Comparison of ENCODE assay signal across 1 cellular context in the genomic region with DNA sequence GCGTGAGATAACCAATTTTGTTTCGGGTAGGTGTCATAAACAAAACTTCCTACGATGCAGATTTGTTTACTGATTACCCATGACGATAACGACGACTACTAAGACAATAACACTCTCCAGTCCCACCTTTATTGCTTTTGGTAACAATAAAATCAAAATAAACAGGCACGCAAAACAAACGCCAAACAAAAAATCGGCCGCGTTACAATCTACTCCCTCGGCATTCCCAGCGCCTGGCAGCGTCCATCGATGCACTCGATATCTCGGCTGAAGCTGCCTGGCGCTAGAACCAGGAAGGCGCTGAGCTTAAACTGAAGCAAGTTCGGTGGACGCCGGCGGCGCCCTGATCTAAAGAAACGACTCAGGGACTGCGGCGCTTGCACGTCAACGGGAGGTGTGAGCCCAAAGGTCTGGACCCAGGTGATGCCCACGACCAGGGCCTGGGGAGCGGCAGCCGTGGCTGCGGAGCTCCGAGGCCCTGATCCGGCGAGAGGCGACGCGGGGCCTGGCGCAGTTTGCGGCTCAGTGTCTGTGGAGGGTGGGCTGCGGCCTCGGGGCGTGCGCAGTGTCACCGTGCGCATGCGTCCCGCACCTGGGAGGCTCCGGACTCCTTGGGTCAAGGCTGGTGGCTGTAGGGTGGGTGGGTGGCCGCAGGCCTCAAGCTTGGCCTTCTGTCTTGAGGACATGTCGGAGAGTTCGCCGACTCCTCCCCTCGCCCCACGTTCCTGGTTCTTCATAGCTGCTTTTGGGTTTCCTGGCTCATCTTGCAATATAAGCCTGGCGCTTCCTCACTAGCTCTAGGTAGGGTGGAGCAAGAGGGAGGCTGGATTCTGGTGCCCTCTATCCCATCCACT.
TF ChIP-seq lines count a peak whose summit lies in the region.

A gene with protein sequence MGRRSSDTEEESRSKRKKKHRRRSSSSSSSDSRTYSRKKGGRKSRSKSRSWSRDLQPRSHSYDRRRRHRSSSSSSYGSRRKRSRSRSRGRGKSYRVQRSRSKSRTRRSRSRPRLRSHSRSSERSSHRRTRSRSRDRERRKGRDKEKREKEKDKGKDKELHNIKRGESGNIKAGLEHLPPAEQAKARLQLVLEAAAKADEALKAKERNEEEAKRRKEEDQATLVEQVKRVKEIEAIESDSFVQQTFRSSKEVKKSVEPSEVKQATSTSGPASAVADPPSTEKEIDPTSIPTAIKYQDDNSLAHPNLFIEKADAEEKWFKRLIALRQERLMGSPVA (plus strand): TSS at position 286 of the 854 bp plus-strand sequence. CDS start 12,016 bp downstream, outside the sequence.

TF ChIP-seq in K562, 482 proteins besides CTCF, POLR2A, EP300 and RAD21 (continued from another document and continues in another):
- TF ChIP-seq UBTF (IDR thresholded peaks at IDR 0.05; ENCODE audit: borderline replicate concordance in 1 of 2, low read depth in 2 of 2, low read length in 2 of 2) (no peak), TRIM24 (IDR thresholded peaks at IDR 0.05) (peak; percentile 59 to 73; a peak in 3 of 4 replicates), YBX1 (IDR thresholded peaks at IDR 0.05) (no peak), HDAC8 (tag; IDR thresholded peaks at IDR 0.05) (no peak), THAP7 (CRISPR knock-in tag; IDR thresholded peaks at IDR 0.05) (no peak), ZBTB43 (CRISPR knock-in tag; IDR thresholded peaks at IDR 0.05) (no peak; the same call in none of the 2 replicates), CHD2 (IDR thresholded peaks at IDR 0.05; ENCODE audit: low read depth, low read length) (peak; percentile 10; the same call in 1 of the 2 replicates), CLOCK (CRISPR knock-in tag; IDR thresholded peaks at IDR 0.05; ENCODE audit: borderline replicate concordance) (no peak), CHAMP1 (IDR thresholded peaks at IDR 0.05) (peak; percentile 55), ZNF311 (CRISPR knock-in tag; IDR thresholded peaks at IDR 0.05) (no peak), KAT7 (CRISPR knock-in tag; IDR thresholded peaks at IDR 0.05; ENCODE audit: borderline replicate concordance) (peak; percentile 97; the same call in 1 of the 2 replicates), ELK3 (CRISPR knock-in tag; IDR thresholded peaks at IDR 0.05) (no peak), XRCC5 (IDR thresholded peaks at IDR 0.05; ENCODE audit: low read depth, low read length) (peak; percentile 88), SP2 (IDR thresholded peaks at IDR 0.05; ENCODE audit: extremely low read depth, low read depth, low read length, poor library complexity, severe bottlenecking) (no peak), ZNF707 (CRISPR knock-in tag; conservative IDR thresholded peaks at IDR 0.05) (no peak)
- TF ChIP-seq, protein P1, sequence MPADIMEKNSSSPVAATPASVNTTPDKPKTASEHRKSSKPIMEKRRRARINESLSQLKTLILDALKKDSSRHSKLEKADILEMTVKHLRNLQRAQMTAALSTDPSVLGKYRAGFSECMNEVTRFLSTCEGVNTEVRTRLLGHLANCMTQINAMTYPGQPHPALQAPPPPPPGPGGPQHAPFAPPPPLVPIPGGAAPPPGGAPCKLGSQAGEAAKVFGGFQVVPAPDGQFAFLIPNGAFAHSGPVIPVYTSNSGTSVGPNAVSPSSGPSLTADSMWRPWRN (IDR thresholded peaks at IDR 0.05; ENCODE audit: low read depth): no peak
- TF ChIP-seq, protein P2, sequence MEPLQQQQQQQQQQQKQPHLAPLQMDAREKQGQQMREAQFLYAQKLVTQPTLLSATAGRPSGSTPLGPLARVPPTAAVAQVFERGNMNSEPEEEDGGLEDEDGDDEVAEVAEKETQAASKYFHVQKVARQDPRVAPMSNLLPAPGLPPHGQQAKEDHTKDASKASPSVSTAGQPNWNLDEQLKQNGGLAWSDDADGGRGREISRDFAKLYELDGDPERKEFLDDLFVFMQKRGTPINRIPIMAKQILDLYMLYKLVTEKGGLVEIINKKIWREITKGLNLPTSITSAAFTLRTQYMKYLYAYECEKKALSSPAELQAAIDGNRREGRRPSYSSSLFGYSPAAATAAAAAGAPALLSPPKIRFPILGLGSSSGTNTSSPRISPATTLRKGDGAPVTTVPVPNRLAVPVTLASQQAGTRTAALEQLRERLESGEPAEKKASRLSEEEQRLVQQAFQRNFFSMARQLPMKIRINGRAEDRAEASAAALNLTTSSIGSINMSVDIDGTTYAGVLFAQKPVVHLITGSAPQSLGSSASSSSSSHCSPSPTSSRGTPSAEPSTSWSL (CRISPR knock-in tag; IDR thresholded peaks at IDR 0.05; ENCODE audit: borderline replicate concordance): no peak
- TF ChIP-seq, protein P3, sequence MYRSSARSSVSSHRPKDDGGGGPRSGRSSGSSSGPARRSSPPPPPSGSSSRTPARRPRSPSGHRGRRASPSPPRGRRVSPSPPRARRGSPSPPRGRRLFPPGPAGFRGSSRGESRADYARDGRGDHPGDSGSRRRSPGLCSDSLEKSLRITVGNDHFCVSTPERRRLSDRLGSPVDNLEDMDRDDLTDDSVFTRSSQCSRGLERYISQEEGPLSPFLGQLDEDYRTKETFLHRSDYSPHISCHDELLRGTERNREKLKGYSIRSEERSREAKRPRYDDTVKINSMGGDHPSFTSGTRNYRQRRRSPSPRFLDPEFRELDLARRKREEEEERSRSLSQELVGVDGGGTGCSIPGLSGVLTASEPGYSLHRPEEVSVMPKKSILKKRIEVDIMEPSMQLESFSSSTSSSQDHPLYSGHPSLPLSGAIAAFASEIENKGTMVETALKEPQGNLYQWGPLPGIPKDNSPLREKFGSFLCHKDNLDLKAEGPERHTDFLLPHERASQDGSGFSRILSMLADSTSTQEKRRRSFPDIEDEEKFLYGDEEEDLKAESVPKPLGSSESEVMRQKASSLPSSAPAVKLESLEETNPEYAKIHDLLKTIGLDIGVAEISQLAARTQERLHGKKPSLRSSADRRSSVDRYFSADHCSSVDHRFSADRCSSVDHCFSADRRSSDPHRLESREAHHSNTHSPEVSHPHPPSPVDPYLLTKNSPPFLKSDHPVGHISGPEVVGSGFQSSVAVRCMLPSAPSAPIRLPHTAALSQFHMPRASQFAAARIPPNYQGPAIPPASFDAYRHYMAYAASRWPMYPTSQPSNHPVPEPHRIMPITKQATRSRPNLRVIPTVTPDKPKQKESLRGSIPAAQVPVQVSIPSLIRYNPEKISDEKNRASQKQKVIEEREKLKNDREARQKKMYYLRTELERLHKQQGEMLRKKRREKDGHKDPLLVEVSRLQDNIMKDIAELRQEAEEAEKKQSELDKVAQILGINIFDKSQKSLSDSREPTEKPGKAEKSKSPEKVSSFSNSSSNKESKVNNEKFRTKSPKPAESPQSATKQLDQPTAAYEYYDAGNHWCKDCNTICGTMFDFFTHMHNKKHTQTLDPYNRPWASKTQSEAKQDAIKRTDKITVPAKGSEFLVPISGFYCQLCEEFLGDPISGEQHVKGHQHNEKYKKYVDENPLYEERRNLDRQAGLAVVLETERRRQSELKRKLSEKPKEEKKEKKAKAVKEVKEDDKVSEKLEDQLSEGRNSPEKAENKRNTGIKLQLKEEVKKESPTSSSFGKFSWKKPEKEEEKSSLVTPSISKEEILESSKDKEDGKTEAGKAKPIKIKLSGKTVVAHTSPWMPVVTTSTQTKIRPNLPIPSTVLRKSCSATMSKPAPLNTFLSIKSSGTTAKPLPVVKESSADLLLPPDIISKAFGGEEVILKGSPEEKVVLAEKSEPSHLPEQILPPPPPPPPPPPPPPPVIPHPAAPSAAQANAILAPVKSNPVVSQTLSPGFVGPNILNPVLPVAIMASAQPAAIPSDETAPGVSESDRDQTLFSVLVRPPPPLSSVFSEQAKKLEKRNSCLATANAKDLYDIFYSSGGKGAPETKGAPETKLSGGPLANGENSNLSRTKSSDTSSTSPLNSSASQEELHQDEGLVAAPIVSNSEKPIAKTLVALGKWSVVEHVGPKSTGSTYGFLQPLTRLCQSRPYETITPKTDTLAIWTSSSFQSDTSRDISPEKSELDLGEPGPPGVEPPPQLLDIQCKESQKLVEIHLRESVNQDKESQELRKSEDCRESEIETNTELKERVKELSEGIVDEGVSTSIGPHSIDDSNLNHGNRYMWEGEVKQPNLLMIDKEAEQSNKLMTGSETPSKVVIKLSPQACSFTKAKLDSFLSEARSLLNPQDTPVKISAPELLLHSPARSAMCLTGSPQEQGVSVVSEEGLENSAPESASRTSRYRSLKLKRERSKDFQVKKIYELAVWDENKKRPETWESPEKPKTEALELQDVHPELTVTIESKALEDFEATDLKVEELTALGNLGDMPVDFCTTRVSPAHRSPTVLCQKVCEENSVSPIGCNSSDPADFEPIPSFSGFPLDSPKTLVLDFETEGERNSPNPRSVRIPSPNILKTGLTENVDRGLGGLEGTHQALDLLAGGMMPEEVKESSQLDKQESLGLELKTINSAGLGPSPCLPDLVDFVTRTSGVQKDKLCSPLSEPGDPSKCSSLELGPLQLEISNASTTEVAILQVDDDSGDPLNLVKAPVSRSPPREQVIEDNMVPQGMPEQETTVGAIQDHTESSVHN (IDR thresholded peaks at IDR 0.05; ENCODE audit: borderline replicate concordance in 1 of 2, low read depth in 1 of 2): 0 out of 4 replicates have a peak, but pooled peaks of 1 of the 2 experiments have one; percentile 36
- TF ChIP-seq, protein P4, sequence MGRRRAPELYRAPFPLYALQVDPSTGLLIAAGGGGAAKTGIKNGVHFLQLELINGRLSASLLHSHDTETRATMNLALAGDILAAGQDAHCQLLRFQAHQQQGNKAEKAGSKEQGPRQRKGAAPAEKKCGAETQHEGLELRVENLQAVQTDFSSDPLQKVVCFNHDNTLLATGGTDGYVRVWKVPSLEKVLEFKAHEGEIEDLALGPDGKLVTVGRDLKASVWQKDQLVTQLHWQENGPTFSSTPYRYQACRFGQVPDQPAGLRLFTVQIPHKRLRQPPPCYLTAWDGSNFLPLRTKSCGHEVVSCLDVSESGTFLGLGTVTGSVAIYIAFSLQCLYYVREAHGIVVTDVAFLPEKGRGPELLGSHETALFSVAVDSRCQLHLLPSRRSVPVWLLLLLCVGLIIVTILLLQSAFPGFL (CRISPR knock-in tag; IDR thresholded peaks at IDR 0.05): peak; percentile 41; the same call in 1 of the 2 replicates
